Comparison of ENCODE assay signal across 29 cellular contexts in the genomic region with DNA sequence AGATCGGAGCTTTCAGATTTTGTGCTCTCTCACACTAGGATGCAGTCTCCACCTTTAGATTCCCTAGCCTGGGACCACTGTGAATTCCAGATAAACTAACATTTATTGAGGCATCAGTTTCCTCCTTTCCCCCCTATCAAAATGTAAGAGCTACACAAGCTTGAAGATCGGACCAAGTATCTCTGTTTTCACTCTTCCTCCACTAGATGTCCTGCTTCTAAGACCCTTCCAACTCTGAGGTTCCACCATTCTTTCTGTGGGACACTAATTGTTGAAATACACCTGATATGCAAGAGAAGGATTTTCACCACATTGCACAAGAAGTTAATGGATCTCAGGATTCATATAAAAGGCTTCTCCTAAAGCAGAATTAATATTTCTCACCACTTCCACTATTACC. TPM values are rescaled to one million over a fixed set of nuclear protein-coding genes. Genes with fewer than 3 reads are reported as not detected.
"Had no signal": no experiment of that assay in that cellular context is flagged by ENCODE, and none has a peak within 500 bp of the region (broad histone marks: within the 10 kb centered on the region; RNA-seq: fewer than 3 reads in every experiment).

No MANE protein-coding gene starts in this region.

- H3K27me3 ChIP-seq: testis had no signal

- ATAC-seq: esophagus mucosa; naive thymus-derived CD8-positive, alpha-beta T cell had no signal

- DNase-seq: activated CD4-positive, alpha-beta T cell treated with anti-CD3 and anti-CD28 coated beads for 4 hours; activated CD4-positive, alpha-beta T cell treated with anti-CD3 and anti-CD28 coated beads, Interleukin-2, amount 50 U/mL, for 48 hours; activated CD4-positive, CD25-positive, alpha-beta regulatory T cell; activated naive CD4-positive, alpha-beta T cell treated with anti-CD3 and anti-CD28 coated beads for 36 hours; activated naive CD8-positive, alpha-beta T cell treated with anti-CD3 and anti-CD28 coated beads, Interleukin-2, amount 10 ng/mL, durations not matched to agents 7 days and 5 days; activated T-cell treated with anti-CD3 and anti-CD28 coated beads, Interleukin-2, amount 50 U/mL, for 48 hours; amniotic stem cell; effector memory CD4-positive, alpha-beta T cell; foreskin melanocyte; hippocampal formation; left ventricle myocardium inferior; naive thymus-derived CD8-positive, alpha-beta T cell; retina; stimulated activated CD4-positive, alpha-beta T cell treated with anti-CD3 and anti-CD28 coated beads, Interleukin-2, amount 100 ng/mL, for 48 hours; stimulated activated CD8-positive, alpha-beta memory T cell treated with anti-CD3 and anti-CD28 coated beads, Interleukin-4, amount 100 ng/mL, for 48 hours; stimulated activated naive CD4-positive, alpha-beta T cell; T1000; testis; trophoblast cell had no signal

- H3K27ac Mint-ChIP-seq: activated naive CD4-positive, alpha-beta T cell treated with anti-CD3 and anti-CD28 coated beads for 36 hours; activated naive CD8-positive, alpha-beta T cell treated with anti-CD3 and anti-CD28 coated beads, Interleukin-2, amount 10 ng/mL, durations not matched to agents 7 days and 5 days; mesothelial cell of epicardium; naive thymus-derived CD8-positive, alpha-beta T cell; progenitor cell of endocrine pancreas had no signal

- H3K4me1 ChIP-seq: breast epithelium, testis had no signal

- H3K4me3 ChIP-seq: breast epithelium, left ventricle myocardium inferior, testis had no signal

- H3K9me3 Mint-ChIP-seq: activated naive CD8-positive, alpha-beta T cell treated with anti-CD3 and anti-CD28 coated beads, Interleukin-2, amount 10 ng/mL, durations not matched to agents 7 days and 5 days; central memory CD8-positive, alpha-beta T cell had no signal

- H3K36me3 ChIP-seq: breast epithelium, left ventricle myocardium inferior had no signal

- H3K4me3 Mint-ChIP-seq: activated naive CD4-positive, alpha-beta T cell treated with anti-CD3 and anti-CD28 coated beads for 36 hours; activated naive CD8-positive, alpha-beta T cell treated with anti-CD3 and anti-CD28 coated beads, Interleukin-2, amount 10 ng/mL, durations not matched to agents 7 days and 5 days; central memory CD8-positive, alpha-beta T cell; mesothelial cell of epicardium; naive thymus-derived CD8-positive, alpha-beta T cell had no signal

- H3K9me3 ChIP-seq: breast epithelium, left ventricle myocardium inferior, testis had no signal

- H3K36me3 Mint-ChIP-seq: activated naive CD8-positive, alpha-beta T cell treated with anti-CD3 and anti-CD28 coated beads, Interleukin-2, amount 10 ng/mL, durations not matched to agents 7 days and 5 days; mesothelial cell of epicardium; naive thymus-derived CD8-positive, alpha-beta T cell had no signal

- H3K27ac ChIP-seq: breast epithelium, left ventricle myocardium inferior, testis had no signal

- H3K4me1 Mint-ChIP-seq: activated naive CD8-positive, alpha-beta T cell treated with anti-CD3 and anti-CD28 coated beads, Interleukin-2, amount 10 ng/mL, durations not matched to agents 7 days and 5 days; central memory CD8-positive, alpha-beta T cell; naive thymus-derived CD8-positive, alpha-beta T cell had no signal

RNA-seq across cellular contexts. Expression of a gene that starts 43.0 kb away (rescaled TPM):
- total RNA-seq: activated CD8-positive, alpha-beta memory T cell treated with anti-CD3 and anti-CD28 coated beads for 36 hours; activated naive CD4-positive, alpha-beta T cell treated with anti-CD3 and anti-CD28 coated beads for 36 hours; activated naive CD8-positive, alpha-beta T cell treated with anti-CD3 and anti-CD28 coated beads, Interleukin-2, amount 10 ng/mL, durations not matched to agents 7 days and 5 days; breast epithelium; dermis microvascular lymphatic vessel endothelial cell; endothelial cell of umbilical vein; esophagus mucosa; left ventricle myocardium inferior; lung microvascular endothelial cell; mesothelial cell of epicardium; naive thymus-derived CD8-positive, alpha-beta T cell; osteocyte; progenitor cell of endocrine pancreas had no signal
- polyA plus RNA-seq: endothelial cell of umbilical vein; naive thymus-derived CD8-positive, alpha-beta T cell had no signal
